Comparison of ENCODE assay signal across 8 cellular contexts in the genomic region with DNA sequence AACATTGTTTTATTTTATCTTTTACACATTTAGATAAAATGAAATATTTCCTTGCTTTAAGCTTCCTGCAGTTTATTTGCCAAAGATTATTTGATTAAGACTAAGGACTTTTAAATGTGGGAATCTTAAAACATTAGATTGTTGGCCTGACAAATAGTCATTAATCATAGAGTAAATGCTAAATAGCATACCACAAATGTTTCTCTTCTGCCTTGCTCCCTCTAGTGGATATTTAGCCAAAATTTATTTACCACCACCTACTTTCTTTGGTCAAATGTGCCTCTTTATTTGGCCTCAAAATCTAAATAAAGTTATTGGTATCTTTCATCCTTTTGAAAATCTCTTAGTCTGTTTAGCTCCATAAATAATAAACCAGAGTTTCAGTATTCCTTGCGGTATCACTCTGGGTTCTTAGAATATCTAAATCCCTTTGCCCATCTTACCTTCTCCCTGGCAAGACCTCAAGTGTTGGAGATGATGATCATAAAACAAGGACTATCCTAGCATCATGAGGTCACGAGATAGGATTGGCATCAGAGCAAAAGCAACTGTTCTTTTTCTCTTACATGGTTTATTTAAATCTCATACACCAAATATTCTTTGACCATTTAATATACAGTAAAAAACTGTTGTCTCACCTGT.
DNase-seq lines count a peak whose midpoint lies in the region; ATAC-seq, FAIRE-seq and TF ChIP-seq lines count a peak whose summit lies in the region.

No MANE protein-coding gene starts in this region.

- no peaks in the 10 kb centered on the region for H3K9me3 Mint-ChIP-seq in activated T-helper 2 cell treated with anti-CD3 and anti-CD28 coated beads, Interferon-gamma antibody, Interleukin-2, Interleukin-4, amounts not matched to agents 10 μg/mL and 5 μg/mL and 100 μg/mL, durations not matched to agents 14 hours and 24 hours and 36 hours

- H3K9me3 ChIP-seq in iPS-20b (ENCODE audit: insufficient read depth, low read depth, low read length), result no peaks in the 10 kb centered on the region

- H3K27ac Mint-ChIP-seq in activated T-helper 2 cell treated with anti-CD3 and anti-CD28 coated beads, Interferon-gamma antibody, Interleukin-2, Interleukin-4, amounts not matched to agents 10 μg/mL and 5 μg/mL and 100 μg/mL, durations not matched to agents 14 hours and 24 hours and 36 hours, result no peak overlapping the region

- H3K27ac ChIP-seq in iPS-20b (ENCODE audit: low read length), result no peak overlapping the region

- intact Hi-C loops in activated T-helper 2 cell treated with anti-CD3 and anti-CD28 coated beads, Interferon-gamma antibody, Interleukin-2, Interleukin-4, amounts not matched to agents 10 μg/mL and 5 μg/mL and 100 μg/mL, durations not matched to agents 14 hours and 24 hours and 36 hours (cut with micrococcal nuclease), result no loop called here

- H3K4me3 Mint-ChIP-seq in activated T-helper 2 cell treated with anti-CD3 and anti-CD28 coated beads, Interferon-gamma antibody, Interleukin-2, Interleukin-4, amounts not matched to agents 10 μg/mL and 5 μg/mL and 100 μg/mL, durations not matched to agents 14 hours and 24 hours and 36 hours (ENCODE audit: low read depth), result no peak overlapping the region

- no peak overlapping the region for H3K4me3 ChIP-seq in WI38 (ENCODE audit: low read depth, low read length)
- peak overlapping the region; percentile 21; the same call in 1 of the 2 replicates for H3K4me3 ChIP-seq in iPS-20b (ENCODE audit: low read length)

- peak; percentile 19; the same call in 1 of the 2 replicates for TF ChIP-seq CTCF in WI38 (IDR thresholded peaks at IDR 0.05; ENCODE audit: low read depth, low read length)

- H3K36me3 ChIP-seq in iPS-20b (ENCODE audit: insufficient read depth, low read depth, low read length), result peaks cover 52% of the 10 kb centered on the region

- peak; percentile 64 for ATAC-seq in GM18502 (IDR thresholded peaks at IDR 0.05; ENCODE audit: poor library complexity, unreplicated experiment)

- H3K4me1 Mint-ChIP-seq in activated T-helper 2 cell treated with anti-CD3 and anti-CD28 coated beads, Interferon-gamma antibody, Interleukin-2, Interleukin-4, amounts not matched to agents 10 μg/mL and 5 μg/mL and 100 μg/mL, durations not matched to agents 14 hours and 24 hours and 36 hours (ENCODE audit: low read depth), result no peaks in the 10 kb centered on the region

- H3K9ac ChIP-seq in iPS-20b (ENCODE audit: low read depth, low read length), result no peak overlapping the region

- FAIRE-seq in urothelium cell line (lab: Jason Lieb, UNC), result no peak

- no peaks in the 10 kb centered on the region for H3K36me3 Mint-ChIP-seq in activated T-helper 2 cell treated with anti-CD3 and anti-CD28 coated beads, Interferon-gamma antibody, Interleukin-2, Interleukin-4, amounts not matched to agents 10 μg/mL and 5 μg/mL and 100 μg/mL, durations not matched to agents 14 hours and 24 hours and 36 hours (ENCODE audit: low read depth)

- peaks cover 9% of the 10 kb centered on the region; the same call in 1 of the 2 replicates for H3K4me1 ChIP-seq in iPS-20b (ENCODE audit: insufficient read depth, low read length)

- H3K27me3 ChIP-seq in iPS-20b (ENCODE audit: insufficient read depth, low read length), result no peaks in the 10 kb centered on the region

- no peaks in the 10 kb centered on the region for H3K27me3 Mint-ChIP-seq in activated T-helper 2 cell treated with anti-CD3 and anti-CD28 coated beads, Interferon-gamma antibody, Interleukin-2, Interleukin-4, amounts not matched to agents 10 μg/mL and 5 μg/mL and 100 μg/mL, durations not matched to agents 14 hours and 24 hours and 36 hours (ENCODE audit: low read depth)

- peak; percentile 52 for DNase-seq in AG08395 (ENCODE audit: low spot score)
- peak; percentile 65 for DNase-seq in NAMALWA (ENCODE audit: low spot score)
- DNase-seq in urothelium cell line (ENCODE audit: low spot score), result peak; percentile 29
- DNase-seq in activated T-helper 2 cell treated with anti-CD3 and anti-CD28 coated beads, Interferon-gamma antibody, Interleukin-2, Interleukin-4, amounts not matched to agents 10 μg/mL and 5 μg/mL and 100 μg/mL, durations not matched to agents 14 hours and 24 hours and 36 hours (ENCODE audit: low spot score), result no peak
- no peak for DNase-seq in UCSD-AML1 (lab: John Stamatoyannopoulos, UW; ENCODE audit: unreplicated experiment)

Comparison
In these comparisons a context has a peak if more than half of its experiments do, and no peak if none do; other contexts are left out.
1. DNase-seq: peak in AG08395 (single experiment), NAMALWA (single experiment) and urothelium cell line (single experiment); none in activated T-helper 2 cell treated with anti-CD3 and anti-CD28 coated beads, Interferon-gamma antibody, Interleukin-2, Interleukin-4, amounts not matched to agents 10 μg/mL and 5 μg/mL and 100 μg/mL, durations not matched to agents 14 hours and 24 hours and 36 hours (single experiment) and UCSD-AML1 (single experiment).